21 cellular contexts compared by ENCODE assay signal in genomic region chr12:92859650-92860386, GRCh38.
A peak's percentile ranks its signal among the peaks of the same experiment; 100 is the strongest.
DNase-seq lines count a peak whose midpoint lies in the region; ATAC-seq and TF ChIP-seq lines count a peak whose summit lies in the region.
"Had no signal": no experiment of that assay in that cellular context is flagged by ENCODE, and none has a peak within 500 bp of the region (broad histone marks: within the 10 kb centered on the region; RNA-seq: fewer than 3 reads in every experiment).

No MANE protein-coding gene starts in this region.

- H3K36me3 ChIP-seq in heart right ventricle, result peaks cover 0 to 69% (median 8%) of the 10 kb centered on the region in 9 donors
- peaks cover 6 to 21% (median 11%) of the 10 kb centered on the region in 3 donors for H3K36me3 ChIP-seq in skeletal muscle tissue (ENCODE audit: control insufficient read depth in 3 of 3, insufficient read depth in 3 of 3, low read length in 3 of 3)
- H3K36me3 ChIP-seq in uterus, result no peaks in the 10 kb centered on the region

- no peak overlapping the region for H3K9ac ChIP-seq in skeletal muscle tissue (ENCODE audit: low read depth in 1 of 3, low read length in 3 of 3)

- H3K4me3 Mint-ChIP-seq in mesothelial cell of epicardium, result no peak overlapping the region
- H3K4me3 Mint-ChIP-seq: activated naive CD4-positive, alpha-beta T cell treated with anti-CD3 and anti-CD28 coated beads, Interleukin-2, amount 50 U/mL, for 24 hours; H9; stimulated activated naive B cell treated with anti-CD40 and anti-IgM and Interleukin-4, amounts not matched to agents 10 μg/mL and 1 μg/mL and 100 μg/mL, for 72 hours had no signal

- H3K27me3 ChIP-seq in heart right ventricle (no peaks in the 10 kb centered on the region), skeletal muscle tissue (ENCODE audit: control insufficient read depth in 3 of 3, insufficient read depth in 3 of 3, low read length in 3 of 3) (no peaks in the 10 kb centered on the region), uterus (no peaks in the 10 kb centered on the region)
- H3K27me3 ChIP-seq: body of pancreas, MG63, neutrophil had no signal

- peaks cover 6% of the 10 kb centered on the region for H3K4me1 Mint-ChIP-seq in mesothelial cell of epicardium

- no peak overlapping the region for H3K4me3 ChIP-seq in heart right ventricle
- H3K4me3 ChIP-seq in skeletal muscle tissue (ENCODE audit: low read length in 3 of 3), result no peak overlapping the region
- no peak overlapping the region for H3K4me3 ChIP-seq in uterus
- H3K4me3 ChIP-seq: body of pancreas, MG63, skin epidermis had no signal

- intact Hi-C loops in heart right ventricle (cut with DNase I), result loop anchor here in 1 of 10 donors (5.0 kb wide), 1 partner anchor 67 kb away; the partner anchor contains the start of gene EEA1
- intact Hi-C loops in Right ventricle myocardium inferior (cut with DNase I), result no loop called here
- intact Hi-C loops in uterus (cut with DNase I; ENCODE audit: low total_unique reads), result no loop called here

- H3K4me1 ChIP-seq in heart right ventricle (peaks cover 0 to 14% (median 0%) of the 10 kb centered on the region in 9 donors), skeletal muscle tissue (ENCODE audit: control insufficient read depth in 3 of 3, insufficient read depth in 3 of 3, low read length in 3 of 3) (peaks cover 0 to 13% (median 5%) of the 10 kb centered on the region in 3 donors), uterus (no peaks in the 10 kb centered on the region)
- H3K4me1 ChIP-seq: body of pancreas had no signal

- no peak for TF ChIP-seq POLR2A in uterus (IDR thresholded peaks at IDR 0.05)

- H3K9me3 Mint-ChIP-seq in mesothelial cell of epicardium, result peaks cover 9% of the 10 kb centered on the region
- H3K9me3 Mint-ChIP-seq: activated naive CD4-positive, alpha-beta T cell treated with anti-CD3 and anti-CD28 coated beads, Interleukin-2, amount 50 U/mL, for 24 hours; H9; stimulated activated naive B cell treated with anti-CD40 and anti-IgM and Interleukin-4, amounts not matched to agents 10 μg/mL and 1 μg/mL and 100 μg/mL, for 72 hours had no signal

- H3K27ac ChIP-seq in heart right ventricle (peak overlapping the region in 1 of 10 donors; percentile 10), skeletal muscle tissue (ENCODE audit: low read depth, low read length) (peak overlapping the region; percentile 43), uterus (no peak overlapping the region)
- H3K27ac ChIP-seq: body of pancreas, C4-2B, neutrophil, skin epidermis had no signal

- DNase-seq in heart right ventricle, result no peak
- no peak for DNase-seq in Right ventricle myocardium inferior (ENCODE audit: missing footprints)
- peak; percentile 97 for DNase-seq in NCI-H2107 treated with DMSO at 0.1 percent for 48 hours (lab: John Stamatoyannopoulos, UW; ENCODE audit: unreplicated experiment)
- peak; percentile 35 for DNase-seq in SK-N-DZ (ENCODE audit: low spot score)
- DNase-seq in GF-D8 (lab: John Stamatoyannopoulos, UW), result no peak
- no peak for DNase-seq in mesothelial cell of epicardium (ENCODE audit: low spot score in 2 of 2, unreplicated experiment in 2 of 2)
- DNase-seq in uterus, result no peak
- DNase-seq: activated CD4-positive, alpha-beta T cell treated with anti-CD3 and anti-CD28 coated beads for 4 hours; body of pancreas; dermis blood vessel endothelial cell; glutamatergic neuron; H9; MG63; NK-92 treated with Interleukin-12 subunit alpha and Interleukin-12 subunit beta, amount 100 ng/mL, for 24 hours; stimulated activated naive B cell treated with anti-CD40 and anti-IgM and Interleukin-4, amounts not matched to agents 10 μg/mL and 1 μg/mL and 100 μg/mL, for 72 hours had no signal

- peak in 5 of 8 donors; percentile 44 to 63 (median 49) for ATAC-seq in heart right ventricle
- ATAC-seq in Right ventricle myocardium inferior, result no peak
- ATAC-seq: body of pancreas; esophagus mucosa; stimulated activated naive B cell treated with anti-CD40 and anti-IgM and Interleukin-4, amounts not matched to agents 10 μg/mL and 1 μg/mL and 100 μg/mL, for 72 hours had no signal

- no peak overlapping the region for H3K27ac Mint-ChIP-seq in mesothelial cell of epicardium
- H3K27ac Mint-ChIP-seq: activated naive CD4-positive, alpha-beta T cell treated with anti-CD3 and anti-CD28 coated beads, Interleukin-2, amount 50 U/mL, for 24 hours; H9 had no signal

- H3K36me3 Mint-ChIP-seq in mesothelial cell of epicardium, result peaks cover 46% of the 10 kb centered on the region

- no peaks in the 10 kb centered on the region for H3K27me3 Mint-ChIP-seq in mesothelial cell of epicardium (ENCODE audit: low read depth)
- H3K27me3 Mint-ChIP-seq: activated naive CD4-positive, alpha-beta T cell treated with anti-CD3 and anti-CD28 coated beads, Interleukin-2, amount 50 U/mL, for 24 hours; stimulated activated naive B cell treated with anti-CD40 and anti-IgM and Interleukin-4, amounts not matched to agents 10 μg/mL and 1 μg/mL and 100 μg/mL, for 72 hours had no signal

- H3K9me3 ChIP-seq in heart right ventricle, result no peaks in the 10 kb centered on the region
- no peaks in the 10 kb centered on the region for H3K9me3 ChIP-seq in skeletal muscle tissue (ENCODE audit: control insufficient read depth in 3 of 3, low read length in 3 of 3)
- no peaks in the 10 kb centered on the region for H3K9me3 ChIP-seq in uterus
- H3K9me3 ChIP-seq: MG63, neutrophil had no signal

- TF ChIP-seq CTCF in heart right ventricle (IDR thresholded peaks at IDR 0.05), result peak in 1 of 9 donors; percentile 7
- TF ChIP-seq CTCF in mesothelial cell of epicardium (IDR thresholded peaks at IDR 0.05; ENCODE audit: unreplicated experiment), result no peak
- TF ChIP-seq CTCF in uterus (IDR thresholded peaks at IDR 0.05), result no peak

- WGBS in heart right ventricle, 2 donors, result 70 to 74% methylated on average over 7 of the region's 7 CpGs

Comparison
In these comparisons a context has a peak if more than half of its experiments do, and no peak if none do; other contexts are left out.
1. DNase-seq: peak in NCI-H2107 treated with DMSO at 0.1 percent for 48 hours (single experiment) and SK-N-DZ (single experiment); none in heart right ventricle (0 of 2), Right ventricle myocardium inferior (single experiment), GF-D8 (single experiment), mesothelial cell of epicardium (0 of 2) and uterus (0 of 2).